9 cellular contexts compared by ENCODE assay signal in the genomic region with DNA sequence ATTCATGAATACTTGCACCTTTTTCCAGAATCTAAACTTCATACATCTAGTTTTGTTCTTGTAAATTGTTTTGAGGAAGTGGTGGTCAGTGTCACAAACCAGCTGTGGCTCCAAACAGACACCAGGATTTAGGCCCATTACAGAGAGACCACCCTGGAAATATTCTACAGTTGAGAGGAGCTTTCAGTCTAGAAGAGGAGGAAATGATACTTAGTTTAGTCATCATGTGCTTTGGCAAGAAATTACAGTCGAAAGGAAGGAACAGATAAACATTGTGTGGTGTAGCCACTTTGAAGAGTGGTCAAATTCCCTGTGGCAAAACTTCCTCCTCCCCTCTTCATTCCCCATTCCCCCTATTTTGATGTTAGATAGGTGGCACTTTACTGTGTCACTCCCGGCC. TPM values are rescaled to one million over a fixed set of nuclear protein-coding genes. Genes with fewer than 3 reads are reported as not detected.
DNase-seq lines count a peak whose midpoint lies in the region; ATAC-seq and TF ChIP-seq lines count a peak whose summit lies in the region.
"Had no signal": no experiment of that assay in that cellular context is flagged by ENCODE, and none has a peak within 500 bp of the region (broad histone marks: within the 10 kb centered on the region; RNA-seq: fewer than 3 reads in every experiment).

No MANE protein-coding gene starts in this region.

- no peak for TF ChIP-seq CTCF in coronary artery (IDR thresholded peaks at IDR 0.05)

- peaks cover 4 to 11% (median 8%) of the 10 kb centered on the region in 3 donors for H3K4me1 Mint-ChIP-seq in CD8-positive, alpha-beta memory T cell

- CTCF ChIA-PET in CD8-positive, alpha-beta memory T cell (lab: Charles Lee), result no interaction called here

- peak; percentile 39 for ATAC-seq in GM21526 (IDR thresholded peaks at IDR 0.05; ENCODE audit: low FRiP score, unreplicated experiment)

- H3K4me3 Mint-ChIP-seq in CD8-positive, alpha-beta memory T cell, result peak overlapping the region in 1 of 7 donors; percentile 4

- H3K27ac ChIP-seq in coronary artery (peak overlapping the region; percentile 15 to 65), skin epidermis (peak overlapping the region in 12 of 21 experiments; percentile 9 to 71 (median 42))
- H3K27ac ChIP-seq in CD8-positive, alpha-beta memory T cell (ENCODE audit: low read depth, low read length), result no peak overlapping the region

- no peaks in the 10 kb centered on the region for H3K27me3 ChIP-seq in CD8-positive, alpha-beta memory T cell (ENCODE audit: insufficient read depth, low read length, poor library complexity, severe bottlenecking)

- no peaks in the 10 kb centered on the region for H3K4me1 ChIP-seq in CD8-positive, alpha-beta memory T cell (ENCODE audit: insufficient read depth, low read length)

- H3K9me3 Mint-ChIP-seq in CD8-positive, alpha-beta memory T cell, result no peaks in the 10 kb centered on the region

- peaks cover 0 to 9% of the 10 kb centered on the region in 2 donors for H3K27me3 Mint-ChIP-seq in CD8-positive, alpha-beta memory T cell

- no peaks in the 10 kb centered on the region for H3K9me3 ChIP-seq in CD8-positive, alpha-beta memory T cell (ENCODE audit: low read length)

- POLR2A ChIA-PET in CD8-positive, alpha-beta memory T cell (lab: Charles Lee), result no interaction called here

- H3K36me3 ChIP-seq in CD8-positive, alpha-beta memory T cell (ENCODE audit: insufficient read depth, low read length), result no peaks in the 10 kb centered on the region

- H3K36me3 Mint-ChIP-seq in CD8-positive, alpha-beta memory T cell, result peaks cover 0 to 4% (median 2%) of the 10 kb centered on the region in 3 donors

- DNase-seq in Kasumi-1 (lab: John Stamatoyannopoulos, UW) (peak; percentile 65 to 75), coronary artery (ENCODE audit: low spot score) (no peak), RPMI8226 (no peak), occipital lobe (lab: John Stamatoyannopoulos, UW) (no peak)
- no peak for DNase-seq in activated CD8-positive, alpha-beta memory T cell treated with anti-CD3 and anti-CD28 coated beads, Interleukin-2, amount 50 U/mL, for 4 hours
- DNase-seq in CD8-positive, alpha-beta memory T cell, result no peak
- DNase-seq: right cardiac atrium had no signal

- H3K4me3 ChIP-seq in coronary artery (peak overlapping the region; percentile 28), skin epidermis (no peak overlapping the region)
- no peak overlapping the region for H3K4me3 ChIP-seq in CD8-positive, alpha-beta memory T cell (ENCODE audit: low read length)

- peak overlapping the region in 1 of 8 donors; percentile 35 for H3K27ac Mint-ChIP-seq in CD8-positive, alpha-beta memory T cell

RNA-seq across cellular contexts. Expression of gene DCBLD1, which starts 15.7 kb away (rescaled TPM):
- total RNA-seq in CD8-positive, alpha-beta memory T cell, result 1 to 10 TPM; 4.1 to 4.8 TPM
- 3.3 TPM for polyA plus RNA-seq in CD8-positive, alpha-beta memory T cell
- total RNA-seq in occipital lobe, result 15.3 TPM

Comparison
In these comparisons a context has a peak if more than half of its experiments do, and no peak if none do; other contexts are left out.
1. DNase-seq: peak in Kasumi-1 (2 of 2); none in coronary artery (single experiment), activated CD8-positive, alpha-beta memory T cell treated with anti-CD3 and anti-CD28 coated beads, Interleukin-2, amount 50 U/mL, for 4 hours (single experiment), CD8-positive, alpha-beta memory T cell (0 of 5), RPMI8226 (single experiment) and occipital lobe (single experiment).